In genomic region chr19:47243776-47244547, GRCh38 we compare ENCODE assay signal across 8 cellular contexts. TPM values are rescaled to one million over a fixed set of nuclear protein-coding genes. Genes with fewer than 3 reads are reported as not detected.
DNase-seq lines count a peak whose midpoint lies in the region; ATAC-seq and TF ChIP-seq lines count a peak whose summit lies in the region.

No MANE protein-coding gene starts in this region.

- peak overlapping the region; percentile 92 for H3K27ac Mint-ChIP-seq in activated CD4-positive, alpha-beta T cell treated with anti-CD3 and anti-CD28 coated beads, Interleukin-2, amount 10 ng/mL, durations not matched to agents 7 days and 5 days

- DNase-seq in AG09319 (ENCODE audit: extremely low read depth, low read depth) (peak; percentile 96), NCI-H526 (lab: John Stamatoyannopoulos, UW) (peak; percentile 70 to 92), dermis blood vessel endothelial cell (peak; percentile 99), right lobe of liver (peak; percentile 89 to 93 (median 93))
- peak; percentile 89 for DNase-seq in activated CD4-positive, alpha-beta T cell treated with anti-CD3 and anti-CD28 coated beads, Interleukin-2, amount 10 ng/mL, durations not matched to agents 7 days and 5 days
- peak; percentile 91 for DNase-seq in stimulated activated CD4-positive, alpha-beta T cell treated with anti-CD3 and anti-CD28 coated beads, Interleukin-4, amount 100 ng/mL, for 24 hours

- H3K4me3 Mint-ChIP-seq in activated CD4-positive, alpha-beta T cell treated with anti-CD3 and anti-CD28 coated beads, Interleukin-2, amount 10 ng/mL, durations not matched to agents 7 days and 5 days = peak overlapping the region; percentile 71

- peak overlapping the region in 2 of 3 donors; percentile 16 to 29 for H3K4me3 ChIP-seq in right lobe of liver

- CTCF ChIA-PET in activated CD4-positive, alpha-beta T cell treated with anti-CD3 and anti-CD28 coated beads, Interleukin-2, amount 10 ng/mL, durations not matched to agents 7 days and 5 days (lab: Charles Lee) = interaction anchor here (0.5 to 6.5 kb wide), 51 partner anchors 8 to 454 kb away, joined by 3 to 210 read pairs (median 5); partner anchors contain the start of genes CCDC9, DHX34, SAE1 and ZC3H4

- no peaks in the 10 kb centered on the region for H3K36me3 Mint-ChIP-seq in activated CD4-positive, alpha-beta T cell treated with anti-CD3 and anti-CD28 coated beads, Interleukin-2, amount 10 ng/mL, durations not matched to agents 7 days and 5 days (ENCODE audit: low read depth)

- POLR2A ChIA-PET in activated CD4-positive, alpha-beta T cell treated with anti-CD3 and anti-CD28 coated beads, Interleukin-2, amount 10 ng/mL, durations not matched to agents 7 days and 5 days (lab: Charles Lee) = interaction anchor here (0.7 to 1.8 kb wide), 8 partner anchors 12 to 127 kb away, joined by 3 to 20 read pairs (median 4); partner anchors contain the start of genes CCDC9 and INAFM1

- no peaks in the 10 kb centered on the region for H3K9me3 ChIP-seq in right lobe of liver

- peak; percentile 87 for TF ChIP-seq CTCF in AG09319 (IDR thresholded peaks at IDR 0.05; ENCODE audit: low read depth, low read length)
- TF ChIP-seq CTCF in right lobe of liver (IDR thresholded peaks at IDR 0.05) = peak; percentile 99

- WGBS in right lobe of liver (ENCODE audit: insufficient coverage, low coverage, low lambda C conversion rate, missing lambda C conversion rate) = 5% methylated on average over 26 of the region's 46 CpGs

- H3K4me1 Mint-ChIP-seq in activated CD4-positive, alpha-beta T cell treated with anti-CD3 and anti-CD28 coated beads, Interleukin-2, amount 10 ng/mL, durations not matched to agents 7 days and 5 days = peaks cover 27% of the 10 kb centered on the region

- H3K4me1 ChIP-seq in right lobe of liver = peaks cover 0 to 12% (median 0%) of the 10 kb centered on the region in 4 donors

- H3K36me3 ChIP-seq in right lobe of liver = no peaks in the 10 kb centered on the region

- H3K9me3 Mint-ChIP-seq in activated CD4-positive, alpha-beta T cell treated with anti-CD3 and anti-CD28 coated beads, Interleukin-2, amount 10 ng/mL, durations not matched to agents 7 days and 5 days = no peaks in the 10 kb centered on the region

- no peak overlapping the region for H3K27ac ChIP-seq in right lobe of liver

- peak; percentile 70 for TF ChIP-seq POLR2A in right lobe of liver (IDR thresholded peaks at IDR 0.05)

- ATAC-seq in GM18870 (IDR thresholded peaks at IDR 0.05; ENCODE audit: unreplicated experiment) (peak; percentile 56), HG03378 (IDR thresholded peaks at IDR 0.05; ENCODE audit: unreplicated experiment) (peak; percentile 58), right lobe of liver (peak; percentile 89 to 96 (median 94))

- no peaks in the 10 kb centered on the region for H3K27me3 ChIP-seq in right lobe of liver

- peaks cover 3% of the 10 kb centered on the region for H3K27me3 Mint-ChIP-seq in activated CD4-positive, alpha-beta T cell treated with anti-CD3 and anti-CD28 coated beads, Interleukin-2, amount 10 ng/mL, durations not matched to agents 7 days and 5 days

- intact Hi-C loops in right lobe of liver (cut with DNase I) = loop anchor here in 1 of 2 donors (5.0 to 10.0 kb wide), 2 partner anchors 37 to 99 kb away; no protein-coding TSS in a partner anchor

RNA-seq across cellular contexts. Expression of gene CCDC9, which starts 12.4 kb away (rescaled TPM):
- total RNA-seq in activated CD4-positive, alpha-beta T cell treated with anti-CD3 and anti-CD28 coated beads, Interleukin-2, amount 10 ng/mL, durations not matched to agents 7 days and 5 days = 10 to 100 TPM; 20.4 to 24.1 TPM
- 3.4 and 4.9 TPM in 2 replicates for total RNA-seq in dermis blood vessel endothelial cell
- 10 to 100 TPM in 2 of 6 experiments, 1 to 10 TPM in 4; 5.8 to 15.1 (median 9.1) TPM for total RNA-seq in right lobe of liver

RNA-seq across cellular contexts. Expression of gene BBC3, which starts 13.0 kb away (rescaled TPM):
- 10 to 100 TPM; 12.8 to 19.0 TPM for total RNA-seq in activated CD4-positive, alpha-beta T cell treated with anti-CD3 and anti-CD28 coated beads, Interleukin-2, amount 10 ng/mL, durations not matched to agents 7 days and 5 days
- total RNA-seq in dermis blood vessel endothelial cell (24.5 and 26.9 TPM in 2 replicates), right lobe of liver (1 to 10 TPM; 1.8 to 8.0 (median 3.1) TPM)

RNA-seq across cellular contexts. Expression of gene INAFM1, which starts 30.7 kb away (rescaled TPM):
- total RNA-seq in activated CD4-positive, alpha-beta T cell treated with anti-CD3 and anti-CD28 coated beads, Interleukin-2, amount 10 ng/mL, durations not matched to agents 7 days and 5 days = 10 to 100 TPM; 12.8 to 14.9 TPM
- 1.1 and 1.5 TPM in 2 replicates for total RNA-seq in dermis blood vessel endothelial cell
- 1 to 10 TPM; 2.2 to 5.8 (median 4.4) TPM for total RNA-seq in right lobe of liver
